2 cellular contexts compared by ENCODE assay signal in genomic region chr4:74377714-74378113, GRCh38.
A peak's percentile ranks its signal among the peaks of the same experiment; 100 is the strongest.
TF ChIP-seq lines count a peak whose summit lies in the region.

No MANE protein-coding gene starts in this region.

TF ChIP-seq in HCT116, 20 proteins besides CTCF, POLR2A, EP300 and RAD21:
- no peak for TF ChIP-seq EZH2phosphoT487 (IDR thresholded peaks at IDR 0.05; ENCODE audit: borderline replicate concordance)
- TF ChIP-seq JUND (IDR thresholded peaks at IDR 0.05), result no peak
- no peak for TF ChIP-seq YY1 (IDR thresholded peaks at IDR 0.05; ENCODE audit: extremely low read depth, insufficient replicate concordance, low read depth, low read length)
- TF ChIP-seq, protein P1, sequence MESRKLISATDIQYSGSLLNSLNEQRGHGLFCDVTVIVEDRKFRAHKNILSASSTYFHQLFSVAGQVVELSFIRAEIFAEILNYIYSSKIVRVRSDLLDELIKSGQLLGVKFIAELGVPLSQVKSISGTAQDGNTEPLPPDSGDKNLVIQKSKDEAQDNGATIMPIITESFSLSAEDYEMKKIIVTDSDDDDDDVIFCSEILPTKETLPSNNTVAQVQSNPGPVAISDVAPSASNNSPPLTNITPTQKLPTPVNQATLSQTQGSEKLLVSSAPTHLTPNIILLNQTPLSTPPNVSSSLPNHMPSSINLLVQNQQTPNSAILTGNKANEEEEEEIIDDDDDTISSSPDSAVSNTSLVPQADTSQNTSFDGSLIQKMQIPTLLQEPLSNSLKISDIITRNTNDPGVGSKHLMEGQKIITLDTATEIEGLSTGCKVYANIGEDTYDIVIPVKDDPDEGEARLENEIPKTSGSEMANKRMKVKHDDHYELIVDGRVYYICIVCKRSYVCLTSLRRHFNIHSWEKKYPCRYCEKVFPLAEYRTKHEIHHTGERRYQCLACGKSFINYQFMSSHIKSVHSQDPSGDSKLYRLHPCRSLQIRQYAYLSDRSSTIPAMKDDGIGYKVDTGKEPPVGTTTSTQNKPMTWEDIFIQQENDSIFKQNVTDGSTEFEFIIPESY (IDR thresholded peaks at IDR 0.05; ENCODE audit: extremely low read depth, insufficient replicate concordance, low read length), result no peak
- peak; percentile 72 for TF ChIP-seq POLR2AphosphoS5 (IDR thresholded peaks at IDR 0.05; ENCODE audit: low read depth, low read length)
- no peak for TF ChIP-seq ZFX (IDR thresholded peaks at IDR 0.05)
- 0 out of 2 replicates have a peak, but pooled peaks have one; percentile 5 for TF ChIP-seq SIN3A (IDR thresholded peaks at IDR 0.05; ENCODE audit: low read depth)
- no peak for TF ChIP-seq EGR1 (IDR thresholded peaks at IDR 0.05; ENCODE audit: low read depth)
- TF ChIP-seq, protein P2, sequence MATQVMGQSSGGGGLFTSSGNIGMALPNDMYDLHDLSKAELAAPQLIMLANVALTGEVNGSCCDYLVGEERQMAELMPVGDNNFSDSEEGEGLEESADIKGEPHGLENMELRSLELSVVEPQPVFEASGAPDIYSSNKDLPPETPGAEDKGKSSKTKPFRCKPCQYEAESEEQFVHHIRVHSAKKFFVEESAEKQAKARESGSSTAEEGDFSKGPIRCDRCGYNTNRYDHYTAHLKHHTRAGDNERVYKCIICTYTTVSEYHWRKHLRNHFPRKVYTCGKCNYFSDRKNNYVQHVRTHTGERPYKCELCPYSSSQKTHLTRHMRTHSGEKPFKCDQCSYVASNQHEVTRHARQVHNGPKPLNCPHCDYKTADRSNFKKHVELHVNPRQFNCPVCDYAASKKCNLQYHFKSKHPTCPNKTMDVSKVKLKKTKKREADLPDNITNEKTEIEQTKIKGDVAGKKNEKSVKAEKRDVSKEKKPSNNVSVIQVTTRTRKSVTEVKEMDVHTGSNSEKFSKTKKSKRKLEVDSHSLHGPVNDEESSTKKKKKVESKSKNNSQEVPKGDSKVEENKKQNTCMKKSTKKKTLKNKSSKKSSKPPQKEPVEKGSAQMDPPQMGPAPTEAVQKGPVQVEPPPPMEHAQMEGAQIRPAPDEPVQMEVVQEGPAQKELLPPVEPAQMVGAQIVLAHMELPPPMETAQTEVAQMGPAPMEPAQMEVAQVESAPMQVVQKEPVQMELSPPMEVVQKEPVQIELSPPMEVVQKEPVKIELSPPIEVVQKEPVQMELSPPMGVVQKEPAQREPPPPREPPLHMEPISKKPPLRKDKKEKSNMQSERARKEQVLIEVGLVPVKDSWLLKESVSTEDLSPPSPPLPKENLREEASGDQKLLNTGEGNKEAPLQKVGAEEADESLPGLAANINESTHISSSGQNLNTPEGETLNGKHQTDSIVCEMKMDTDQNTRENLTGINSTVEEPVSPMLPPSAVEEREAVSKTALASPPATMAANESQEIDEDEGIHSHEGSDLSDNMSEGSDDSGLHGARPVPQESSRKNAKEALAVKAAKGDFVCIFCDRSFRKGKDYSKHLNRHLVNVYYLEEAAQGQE (IDR thresholded peaks at IDR 0.05; ENCODE audit: low read depth), result no peak
- no peak for TF ChIP-seq SP1 (IDR thresholded peaks at IDR 0.05; ENCODE audit: low read depth)
- no peak for TF ChIP-seq MAX (IDR thresholded peaks at IDR 0.05)
TF ChIP-seq in HCT116: peak in this region for 2.

TF ChIP-seq in K562, 482 proteins besides CTCF, POLR2A, EP300 and RAD21:
- peak; percentile 51; the same call in 1 of the 2 replicates for TF ChIP-seq POLR2AphosphoS5 (IDR thresholded peaks at IDR 0.05; ENCODE audit: control insufficient read depth, insufficient read depth, low read depth, low read length)
- TF ChIP-seq ZNF175 (CRISPR knock-in tag; IDR thresholded peaks at IDR 0.05; ENCODE audit: low read depth), result 0 out of 2 replicates have a peak, but pooled peaks have one; percentile 38
- TF ChIP-seq ETV6 (IDR thresholded peaks at IDR 0.05; ENCODE audit: borderline replicate concordance in 1 of 2, low read depth in 2 of 2, low read length in 1 of 2), result no peak
- no peak for TF ChIP-seq ETV6 (CRISPR knock-in tag; IDR thresholded peaks at IDR 0.05; ENCODE audit: borderline replicate concordance)
- TF ChIP-seq MEIS2 (IDR thresholded peaks at IDR 0.05; ENCODE audit: partially characterized antibody), result peak; percentile 48
- TF ChIP-seq TAF7 (tag; IDR thresholded peaks at IDR 0.05), result no peak
- no peak for TF ChIP-seq SNRNP70 (optimal IDR thresholded peaks at IDR 0.05; ENCODE audit: low read depth, low read length)
- TF ChIP-seq RBFOX2 (IDR thresholded peaks at IDR 0.05; ENCODE audit: low read depth, low read length), result 0 out of 2 replicates have a peak, but pooled peaks have one; percentile 11
TF ChIP-seq in K562: peak in this region for 4.
